22 cellular contexts compared by ENCODE assay signal in genomic region chr3:1583044-1583443, GRCh38.
A peak's percentile ranks its signal among the peaks of the same experiment; 100 is the strongest.
DNase-seq lines count a peak whose midpoint lies in the region; ATAC-seq, FAIRE-seq and TF ChIP-seq lines count a peak whose summit lies in the region.
"Had no signal": no experiment of that assay in that cellular context is flagged by ENCODE, and none has a peak within 500 bp of the region (broad histone marks: within the 10 kb centered on the region; RNA-seq: fewer than 3 reads in every experiment).

No MANE protein-coding gene starts in this region.

- H3K9ac ChIP-seq in kidney (ENCODE audit: low read length in 2 of 2) (no peak overlapping the region), SK-N-SH (no peak overlapping the region), Karpas-422 (ENCODE audit: low read length) (no peak overlapping the region)

- no peak for TF ChIP-seq CTCF in kidney (IDR thresholded peaks at IDR 0.05; ENCODE audit: borderline replicate concordance, extremely low read depth, insufficient read depth)
- no peak for TF ChIP-seq CTCF in SK-N-SH (IDR thresholded peaks at IDR 0.05)

- H3K9me3 ChIP-seq in kidney (ENCODE audit: control insufficient read depth in 1 of 2, low read length in 2 of 2) (no peaks in the 10 kb centered on the region), SK-N-SH (peaks cover 10% of the 10 kb centered on the region; the same call in 1 of the 2 replicates), Karpas-422 (ENCODE audit: low read length) (peaks cover 11% of the 10 kb centered on the region)

- TF ChIP-seq POLR2A in erythroblast (IDR thresholded peaks at IDR 0.05; ENCODE audit: low read length), result no peak

- TF ChIP-seq RAD21 in SK-N-SH (IDR thresholded peaks at IDR 0.05; ENCODE audit: low read length), result no peak

- H3K36me3 ChIP-seq in kidney (ENCODE audit: control insufficient read depth in 1 of 2, insufficient read depth in 2 of 2, low read length in 2 of 2) (no peaks in the 10 kb centered on the region), SK-N-SH (replicated peaks in 1 of 2; ENCODE audit: control insufficient read depth in 1 of 2, insufficient read depth in 2 of 2, low read length in 1 of 2) (no peaks in the 10 kb centered on the region), Karpas-422 (ENCODE audit: insufficient read depth, low read length) (no peaks in the 10 kb centered on the region)

- H2AFZ ChIP-seq in SK-N-SH (ENCODE audit: low read depth) (no peak overlapping the region), Karpas-422 (ENCODE audit: low read length) (no peak overlapping the region)

- DNase-seq in Right ventricle myocardium inferior (ENCODE audit: missing footprints) (peak; percentile 41), left ventricle myocardium superior (no peak), kidney (peak; percentile 41), SK-N-SH (no peak), erythroblast (lab: John Stamatoyannopoulos, UW) (no peak), Karpas-422 (no peak)
- no peak for DNase-seq in stimulated activated effector memory CD8-positive, alpha-beta T cell treated with anti-CD3 and anti-CD28 coated beads, Interleukin-12 subunit alpha, Interleukin-12 subunit beta, amount 100 ng/mL, for 72 hours (ENCODE audit: low spot score in 2 of 2)
- DNase-seq: CD8-positive, alpha-beta T cell; COR-L47; DMS153; DMS79 treated with DMSO at 0.1 percent for 48 hours; EL; GDM1; IMR-90 had no signal

- peaks cover 10% of the 10 kb centered on the region for H3K9me3 Mint-ChIP-seq in stimulated activated effector memory CD8-positive, alpha-beta T cell treated with anti-CD3 and anti-CD28 coated beads, Interleukin-12 subunit alpha, Interleukin-12 subunit beta, amount 100 ng/mL, for 72 hours

- H3K27me3 ChIP-seq in SK-N-SH (ENCODE audit: insufficient read depth), result no peaks in the 10 kb centered on the region
- H3K27me3 ChIP-seq in Karpas-422 (ENCODE audit: low read length), result no peaks in the 10 kb centered on the region

- H3K79me2 ChIP-seq in SK-N-SH (ENCODE audit: insufficient read depth) (no peaks in the 10 kb centered on the region), Karpas-422 (ENCODE audit: low read length) (no peaks in the 10 kb centered on the region)

- WGBS in SK-N-SH (ENCODE audit: low lambda C conversion rate), result no CpG with 5 or more reads among the region's 10 CpGs

- no peaks in the 10 kb centered on the region for H4K20me1 ChIP-seq in SK-N-SH (ENCODE audit: insufficient read depth)
- no peaks in the 10 kb centered on the region for H4K20me1 ChIP-seq in Karpas-422 (ENCODE audit: insufficient read depth, low read depth, low read length)

- H3K4me2 ChIP-seq in SK-N-SH, result no peak overlapping the region
- no peak overlapping the region for H3K4me2 ChIP-seq in Karpas-422 (ENCODE audit: low read depth, low read length, poor library complexity, severe bottlenecking)

- CTCF ChIA-PET in SK-N-SH (lab: Yijun Ruan, JAX), result no interaction called here

- H3K4me1 ChIP-seq in kidney (ENCODE audit: control insufficient read depth in 1 of 2, insufficient read depth in 1 of 2, low read depth in 1 of 2, low read length in 2 of 2) (no peaks in the 10 kb centered on the region), SK-N-SH (ENCODE audit: control insufficient read depth in 1 of 2, insufficient read depth in 2 of 2, low read depth in 1 of 2, low read length in 1 of 2) (no peaks in the 10 kb centered on the region), Karpas-422 (ENCODE audit: low read length) (no peaks in the 10 kb centered on the region)

- no peak overlapping the region for H3K4me3 Mint-ChIP-seq in stimulated activated effector memory CD8-positive, alpha-beta T cell treated with anti-CD3 and anti-CD28 coated beads, Interleukin-12 subunit alpha, Interleukin-12 subunit beta, amount 100 ng/mL, for 72 hours
- H3K4me3 Mint-ChIP-seq: CD14-positive monocyte; CD8-positive, alpha-beta T cell had no signal

- POLR2A ChIA-PET in SK-N-SH (lab: Yijun Ruan, JAX), result no interaction called here

- ATAC-seq in Right ventricle myocardium inferior (no peak), left ventricle myocardium superior (no peak), HG02973 (IDR thresholded peaks at IDR 0.05; ENCODE audit: unreplicated experiment) (no peak)
- peak; percentile 21 for ATAC-seq in stimulated activated effector memory CD8-positive, alpha-beta T cell treated with anti-CD3 and anti-CD28 coated beads, Interleukin-12 subunit alpha, Interleukin-12 subunit beta, amount 100 ng/mL, for 72 hours
- ATAC-seq: CD8-positive, alpha-beta T cell; HCT116 had no signal

- H3K9me2 ChIP-seq in SK-N-SH, result no peaks in the 10 kb centered on the region
- no peaks in the 10 kb centered on the region for H3K9me2 ChIP-seq in Karpas-422 (replicated peaks; ENCODE audit: insufficient read depth, low read length)

- no peaks in the 10 kb centered on the region for H3F3A ChIP-seq in SK-N-SH (replicated peaks; ENCODE audit: insufficient read depth)

- no peak for FAIRE-seq in kidney (lab: Jason Lieb, UNC)
- FAIRE-seq: D721Med, GM12892, GM19239, H1 had no signal

- intact Hi-C loops in Right ventricle myocardium inferior (cut with DNase I) (no loop called here), left ventricle myocardium superior (cut with micrococcal nuclease) (no loop called here), kidney (cut with DNase I) (no loop called here)

- H3K27ac ChIP-seq in kidney (ENCODE audit: low read depth in 2 of 2, low read length in 2 of 2), result no peak overlapping the region
- no peak overlapping the region for H3K27ac ChIP-seq in SK-N-SH (ENCODE audit: low read depth in 2 of 2, low read length in 1 of 2)
- no peak overlapping the region for H3K27ac ChIP-seq in Karpas-422 (ENCODE audit: low read length)
- H3K27ac ChIP-seq: 22Rv1 had no signal

- no peaks in the 10 kb centered on the region for H3K36me3 Mint-ChIP-seq in stimulated activated effector memory CD8-positive, alpha-beta T cell treated with anti-CD3 and anti-CD28 coated beads, Interleukin-12 subunit alpha, Interleukin-12 subunit beta, amount 100 ng/mL, for 72 hours
- H3K36me3 Mint-ChIP-seq: CD14-positive monocyte; CD8-positive, alpha-beta T cell had no signal

- no peak for TF ChIP-seq EP300 in SK-N-SH (IDR thresholded peaks at IDR 0.05; ENCODE audit: borderline replicate concordance in 1 of 2, low read depth in 1 of 2, low read length in 1 of 2)

- H3K4me3 ChIP-seq in kidney (ENCODE audit: low read length in 2 of 2) (no peak overlapping the region), SK-N-SH (ENCODE audit: low read depth in 2 of 2, low read length in 1 of 2) (no peak overlapping the region), Karpas-422 (ENCODE audit: low read length) (no peak overlapping the region)

- no peaks in the 10 kb centered on the region for H3K4me1 Mint-ChIP-seq in stimulated activated effector memory CD8-positive, alpha-beta T cell treated with anti-CD3 and anti-CD28 coated beads, Interleukin-12 subunit alpha, Interleukin-12 subunit beta, amount 100 ng/mL, for 72 hours
- H3K4me1 Mint-ChIP-seq: CD14-positive monocyte had no signal

- no peak overlapping the region for H3K27ac Mint-ChIP-seq in stimulated activated effector memory CD8-positive, alpha-beta T cell treated with anti-CD3 and anti-CD28 coated beads, Interleukin-12 subunit alpha, Interleukin-12 subunit beta, amount 100 ng/mL, for 72 hours
- H3K27ac Mint-ChIP-seq: CD14-positive monocyte; CD8-positive, alpha-beta T cell had no signal

TF ChIP-seq in SK-N-SH, 30 proteins besides CTCF, POLR2A, EP300 and RAD21:
- TF ChIP-seq GATA2 (CRISPR knock-in tag; IDR thresholded peaks at IDR 0.05), result no peak
- no peak for TF ChIP-seq USF2 (IDR thresholded peaks at IDR 0.05; ENCODE audit: borderline replicate concordance, low read depth, low read length)
- TF ChIP-seq RXRA (IDR thresholded peaks at IDR 0.05; ENCODE audit: borderline replicate concordance, low read depth), result no peak
- TF ChIP-seq REST (IDR thresholded peaks at IDR 0.05; ENCODE audit: low read depth, low read length), result no peak
- TF ChIP-seq GABPA (IDR thresholded peaks at IDR 0.05; ENCODE audit: low read depth), result no peak
- no peak for TF ChIP-seq SMC3 (IDR thresholded peaks at IDR 0.05; ENCODE audit: low read depth, low read length)
- TF ChIP-seq POLR2AphosphoS5 (IDR thresholded peaks at IDR 0.05; ENCODE audit: low read depth, low read length), result no peak
- TF ChIP-seq SIN3A (IDR thresholded peaks at IDR 0.05; ENCODE audit: borderline replicate concordance, low read depth, low read length), result no peak
- no peak for TF ChIP-seq MXI1 (IDR thresholded peaks at IDR 0.05; ENCODE audit: low read depth, low read length)
- TF ChIP-seq FOXM1 (IDR thresholded peaks at IDR 0.05; ENCODE audit: low read depth), result no peak

Comparison
In these comparisons a context has a peak if more than half of its experiments do, and no peak if none do; other contexts are left out.
1. DNase-seq: peak in Right ventricle myocardium inferior (single experiment) and kidney (single experiment); none in left ventricle myocardium superior (single experiment), stimulated activated effector memory CD8-positive, alpha-beta T cell treated with anti-CD3 and anti-CD28 coated beads, Interleukin-12 subunit alpha, Interleukin-12 subunit beta, amount 100 ng/mL, for 72 hours (0 of 2), SK-N-SH (single experiment), erythroblast (0 of 2) and Karpas-422 (single experiment).